In genomic region chr17:55820675-55821074, GRCh38 we compare ENCODE assay signal across 33 cellular contexts.
"Had no signal": no experiment of that assay in that cellular context is flagged by ENCODE, and none has a peak within 500 bp of the region (broad histone marks: within the 10 kb centered on the region; RNA-seq: fewer than 3 reads in every experiment).

No MANE protein-coding gene starts in this region.

- H3K9me3 ChIP-seq: ascending aorta, body of pancreas had no signal

- H3K4me3 ChIP-seq: adrenal gland, ascending aorta, body of pancreas, breast epithelium, cardiac muscle cell had no signal

- H3K27ac ChIP-seq: adrenal gland, ascending aorta, body of pancreas, brain microvascular endothelial cell, breast epithelium, cardiac muscle cell had no signal

- DNase-seq: activated effector memory CD4-positive, alpha-beta T cell treated with Interleukin-2 at 50 U/mL for 16 hours; activated gamma-delta T cell; activated gamma-delta T cell treated with Interleukin-2 at 50 U/mL for 16 hours; activated naive CD4-positive, alpha-beta T cell; activated naive CD4-positive, alpha-beta T cell treated with anti-CD3 and anti-CD28 coated beads for 36 hours; activated naive CD4-positive, alpha-beta T cell treated with anti-CD3 and anti-CD28 coated beads, Interleukin-2, amount 10 ng/mL, durations not matched to agents 7 days and 5 days; activated naive CD4-positive, alpha-beta T cell treated with anti-CD3 and anti-CD28 coated beads, Interleukin-2, amount 50 U/mL, for 16 hours; activated naive CD4-positive, alpha-beta T cell treated with Interleukin-2 at 50 U/mL for 16 hours; activated naive CD8-positive, alpha-beta T cell treated with anti-CD3 and anti-CD28 coated beads for 36 hours; activated naive CD8-positive, alpha-beta T cell treated with anti-CD3 and anti-CD28 coated beads, Interleukin-2, amount 10 ng/mL, durations not matched to agents 7 days and 5 days; activated naive CD8-positive, alpha-beta T cell treated with anti-CD3 and anti-CD28 coated beads, Interleukin-2, amount 50 U/mL, for 24 hours; activated T-cell treated with anti-CD3 and anti-CD28 coated beads, Interleukin-2, amount 50 U/mL, for 24 hours; activated T-cell treated with anti-CD3 and anti-CD28 coated beads, Interleukin-2, amount 50 U/mL, for 4 hours; activated T-cell treated with anti-CD3 and anti-CD28 coated beads, Interleukin-2, amount 50 U/mL, for 48 hours; activated T-cell treated with anti-CD3 and anti-CD28 coated beads, Interleukin-2, amount 50 U/mL, for 72 hours; adrenal gland; amniotic stem cell; amygdala; anterior cingulate cortex; aorta; body of pancreas; brain microvascular endothelial cell; caudate nucleus; central memory CD4-positive, alpha-beta T cell; cerebellar nuclear complex had no signal

- H3K27me3 ChIP-seq: adrenal gland, ascending aorta, body of pancreas, brain microvascular endothelial cell, breast epithelium, cardiac muscle cell had no signal

- H3K4me1 ChIP-seq: adrenal gland, ascending aorta, body of pancreas, breast epithelium had no signal

- FAIRE-seq: astrocyte, bronchial epithelial cell, colon had no signal

- H3K36me3 ChIP-seq: adrenal gland, ascending aorta, brain microvascular endothelial cell, breast epithelium, cardiac muscle cell had no signal

- ATAC-seq: activated naive CD4-positive, alpha-beta T cell treated with anti-CD3 and anti-CD28 coated beads, Interleukin-2, amount 50 U/mL, for 72 hours; activated naive CD8-positive, alpha-beta T cell treated with anti-CD3 and anti-CD28 coated beads, Interleukin-2, amount 50 U/mL, for 24 hours; activated T-cell treated with anti-CD3 and anti-CD28 coated beads, Interleukin-2, amount 50 U/mL, for 4 hours; activated T-helper 17 cell treated with anti-CD3 and anti-CD28 coated beads, Interleukin-2, amount 50 U/mL, for 72 hours; body of pancreas had no signal
